ENCODE assay signal across 28 cellular contexts in genomic region chr9:37239921-37240320, GRCh38.
"Had no signal": no experiment of that assay in that cellular context is flagged by ENCODE, and none has a peak within 500 bp of the region (broad histone marks: within the 10 kb centered on the region; RNA-seq: fewer than 3 reads in every experiment).

No MANE protein-coding gene starts in this region.

- DNase-seq: activated CD4-positive, alpha-beta T cell treated with anti-CD3 and anti-CD28 coated beads for 48 hours; activated CD4-positive, alpha-beta T cell treated with anti-CD3 and anti-CD28 coated beads, Interleukin-2, amount 50 U/mL, for 4 hours; activated CD4-positive, CD25-positive, alpha-beta regulatory T cell treated with anti-CD3 and anti-CD28 coated beads, Interleukin-2, amount 50 U/mL, for 72 hours; activated CD8-positive, alpha-beta memory T cell treated with anti-CD3 and anti-CD28 coated beads, Interleukin-2, amount 50 U/mL, for 48 hours; activated CD8-positive, alpha-beta T cell treated with anti-CD3 and anti-CD28 coated beads, Interleukin-2, amount 10 ng/mL, durations not matched to agents 7 days and 5 days; activated effector memory CD4-positive, alpha-beta T cell treated with Interleukin-2 at 50 U/mL for 16 hours; activated naive CD4-positive, alpha-beta T cell treated with Interleukin-2 at 50 U/mL for 16 hours; activated naive CD8-positive, alpha-beta T cell treated with anti-CD3 and anti-CD28 coated beads, Interleukin-2, amount 50 U/mL, for 24 hours; activated T-cell treated with anti-CD3 and anti-CD28 coated beads, Interleukin-2, amount 50 U/mL, for 24 hours; amniotic stem cell; body of pancreas; NCI-H1092; NCI-H1417 treated with DMSO at 0.1 percent for 48 hours; NCI-H1694; NCI-H2029; NCI-H2107; NCI-H2171 treated with DMSO at 0.1 percent for 48 hours; NCI-H226; NCI-H526; NCI-H82; NK-92 treated with Interleukin-12 subunit alpha and Interleukin-12 subunit beta, amount 100 ng/mL, for 24 hours; PC-3; SHP77; T-helper 17 cell; T-helper 9 cell had no signal

- H3K4me3 ChIP-seq: ascending aorta, body of pancreas, SJSA1 had no signal

- H3K36me3 ChIP-seq: ascending aorta, SJSA1 had no signal

- H3K9me3 ChIP-seq: ascending aorta, body of pancreas, SJSA1 had no signal

- H3K27ac ChIP-seq: ascending aorta, body of pancreas, SJSA1 had no signal

- ATAC-seq: activated CD8-positive, alpha-beta T cell treated with anti-CD3 and anti-CD28 coated beads, Interleukin-2, amount 10 ng/mL, durations not matched to agents 7 days and 5 days; activated naive CD4-positive, alpha-beta T cell treated with anti-CD3 and anti-CD28 coated beads, Interleukin-2, amount 50 U/mL, for 72 hours; activated naive CD8-positive, alpha-beta T cell treated with anti-CD3 and anti-CD28 coated beads, Interleukin-2, amount 50 U/mL, for 24 hours; body of pancreas; PC-3; T-helper 17 cell had no signal

- H3K4me1 ChIP-seq: ascending aorta, SJSA1 had no signal

- H3K27me3 ChIP-seq: ascending aorta, body of pancreas, SJSA1 had no signal
